Comparison of ENCODE assay signal across 14 cellular contexts in the genomic region with DNA sequence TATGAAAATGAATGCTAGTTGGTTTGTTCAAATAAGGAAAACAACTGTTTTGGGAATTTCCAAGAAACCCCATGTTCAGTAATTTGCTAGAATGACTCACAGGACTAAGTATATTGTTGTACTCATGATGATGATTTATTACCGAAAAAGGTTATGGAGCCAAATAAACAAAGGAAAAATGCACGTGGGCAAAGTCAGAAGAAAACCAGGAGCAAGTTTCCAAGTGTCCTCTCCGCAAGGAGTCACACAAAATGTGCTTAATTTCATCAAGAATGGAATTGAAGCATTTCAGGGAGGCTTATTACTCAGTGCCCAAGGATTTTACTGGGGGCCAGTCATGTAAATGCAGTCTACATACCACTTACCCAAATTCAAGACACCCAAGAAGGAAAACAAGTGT.
DNase-seq lines count a peak whose midpoint lies in the region; ATAC-seq, FAIRE-seq and TF ChIP-seq lines count a peak whose summit lies in the region.
"Had no signal": no experiment of that assay in that cellular context is flagged by ENCODE, and none has a peak within 500 bp of the region (broad histone marks: within the 10 kb centered on the region; RNA-seq: fewer than 3 reads in every experiment).

No MANE protein-coding gene starts in this region.

- H3K9me3 ChIP-seq in neural progenitor cell (ENCODE audit: low read depth): no peaks in the 10 kb centered on the region

- peak; percentile 9 for DNase-seq in GM03348 (ENCODE audit: low spot score)
- DNase-seq in RCC 7860 (ENCODE audit: low spot score): peak; percentile 13
- DNase-seq in dermis microvascular lymphatic vessel endothelial cell (ENCODE audit: low read depth in 2 of 2): peak; percentile 5 to 88
- no peak for DNase-seq in neural progenitor cell (ENCODE audit: low spot score)
- no peak for DNase-seq in NCI-H524 treated with DMSO at 0.1 percent for 48 hours (lab: John Stamatoyannopoulos, UW)
- no peak for DNase-seq in AG20443 (ENCODE audit: low spot score)
- DNase-seq in activated CD4-positive, CD25-positive, alpha-beta regulatory T cell (lab: John Stamatoyannopoulos, UW): no peak
- DNase-seq: NCI-H1105; NCI-H226; stimulated activated naive B cell treated with anti-CD40 and anti-IgM and Interleukin-4, amounts not matched to agents 10 μg/mL and 1 μg/mL and 100 μg/mL, for 72 hours had no signal

- H3K4me2 ChIP-seq in neural progenitor cell: no peak overlapping the region

- no peaks in the 10 kb centered on the region for H3K4me1 Mint-ChIP-seq in neural progenitor cell
- H3K4me1 Mint-ChIP-seq: stimulated activated naive B cell treated with anti-CD40 and anti-IgM and Interleukin-4, amounts not matched to agents 10 μg/mL and 1 μg/mL and 100 μg/mL, for 72 hours had no signal

- no peak overlapping the region for H3K27ac Mint-ChIP-seq in neural progenitor cell
- H3K27ac Mint-ChIP-seq: activated T-helper 2 cell treated with anti-CD3 and anti-CD28 coated beads, Interferon-gamma antibody, Interleukin-2, Interleukin-4, amounts not matched to agents 10 μg/mL and 5 μg/mL and 100 μg/mL, durations not matched to agents 14 hours and 24 hours and 36 hours; dendritic cell treated with granulocyte-macrophage colony-stimulating factor and Interleukin-4, amounts not matched to agents 40 ng/mL and 50 ng/mL, for 4 days; stimulated activated naive B cell treated with anti-CD40 and anti-IgM and Interleukin-4, amounts not matched to agents 10 μg/mL and 1 μg/mL and 100 μg/mL, for 72 hours; type B pancreatic cell had no signal

- H3K4me3 Mint-ChIP-seq in neural progenitor cell: no peak overlapping the region
- H3K4me3 Mint-ChIP-seq: dendritic cell treated with granulocyte-macrophage colony-stimulating factor and Interleukin-4, amounts not matched to agents 40 ng/mL and 50 ng/mL, for 4 days; stimulated activated naive B cell treated with anti-CD40 and anti-IgM and Interleukin-4, amounts not matched to agents 10 μg/mL and 1 μg/mL and 100 μg/mL, for 72 hours; type B pancreatic cell had no signal

- no peak for TF ChIP-seq CTCF in neural progenitor cell (IDR thresholded peaks at IDR 0.05)

- no peak overlapping the region for H3K27ac ChIP-seq in neural progenitor cell

- no peak for ATAC-seq in GM19455 (IDR thresholded peaks at IDR 0.05; ENCODE audit: unreplicated experiment)
- ATAC-seq: stimulated activated naive B cell treated with anti-CD40 and anti-IgM and Interleukin-4, amounts not matched to agents 10 μg/mL and 1 μg/mL and 100 μg/mL, for 72 hours had no signal

- no peaks in the 10 kb centered on the region for H4K20me1 ChIP-seq in neural progenitor cell (ENCODE audit: low read depth)

- no peaks in the 10 kb centered on the region for H3K9me3 Mint-ChIP-seq in neural progenitor cell
- H3K9me3 Mint-ChIP-seq: activated T-helper 2 cell treated with anti-CD3 and anti-CD28 coated beads, Interferon-gamma antibody, Interleukin-2, Interleukin-4, amounts not matched to agents 10 μg/mL and 5 μg/mL and 100 μg/mL, durations not matched to agents 14 hours and 24 hours and 36 hours; dendritic cell treated with granulocyte-macrophage colony-stimulating factor and Interleukin-4, amounts not matched to agents 40 ng/mL and 50 ng/mL, for 4 days had no signal

- H3K27me3 ChIP-seq in neural progenitor cell: no peaks in the 10 kb centered on the region

- no peaks in the 10 kb centered on the region for H3F3A ChIP-seq in neural progenitor cell (ENCODE audit: low read depth)

- no peaks in the 10 kb centered on the region for H3K27me3 Mint-ChIP-seq in neural progenitor cell (ENCODE audit: insufficient read depth, low read depth)
- H3K27me3 Mint-ChIP-seq: dendritic cell treated with granulocyte-macrophage colony-stimulating factor and Interleukin-4, amounts not matched to agents 40 ng/mL and 50 ng/mL, for 4 days; stimulated activated naive B cell treated with anti-CD40 and anti-IgM and Interleukin-4, amounts not matched to agents 10 μg/mL and 1 μg/mL and 100 μg/mL, for 72 hours; type B pancreatic cell had no signal

- H2AFZ ChIP-seq in neural progenitor cell (replicated peaks): peak overlapping the region; percentile 1

- no peaks in the 10 kb centered on the region for H3K36me3 Mint-ChIP-seq in neural progenitor cell
- H3K36me3 Mint-ChIP-seq: stimulated activated naive B cell treated with anti-CD40 and anti-IgM and Interleukin-4, amounts not matched to agents 10 μg/mL and 1 μg/mL and 100 μg/mL, for 72 hours; type B pancreatic cell had no signal

- H3K36me3 ChIP-seq in neural progenitor cell: no peaks in the 10 kb centered on the region

- H3K9ac ChIP-seq in neural progenitor cell: no peak overlapping the region

- H3K4me3 ChIP-seq in neural progenitor cell: no peak overlapping the region

- H3K79me2 ChIP-seq in neural progenitor cell (ENCODE audit: low read depth): no peaks in the 10 kb centered on the region

- no peak for FAIRE-seq in RCC 7860 (lab: Jason Lieb, UNC)

- H3K4me1 ChIP-seq in neural progenitor cell: no peaks in the 10 kb centered on the region

Comparison
In these comparisons a context has a peak if more than half of its experiments do, and no peak if none do; other contexts are left out.
1. DNase-seq: peak in GM03348 (single experiment), RCC 7860 (single experiment) and dermis microvascular lymphatic vessel endothelial cell (2 of 2); none in neural progenitor cell (single experiment), NCI-H524 treated with DMSO at 0.1 percent for 48 hours (single experiment), AG20443 (single experiment) and activated CD4-positive, CD25-positive, alpha-beta regulatory T cell (0 of 4).